9 cellular contexts compared by ENCODE assay signal in the genomic region with DNA sequence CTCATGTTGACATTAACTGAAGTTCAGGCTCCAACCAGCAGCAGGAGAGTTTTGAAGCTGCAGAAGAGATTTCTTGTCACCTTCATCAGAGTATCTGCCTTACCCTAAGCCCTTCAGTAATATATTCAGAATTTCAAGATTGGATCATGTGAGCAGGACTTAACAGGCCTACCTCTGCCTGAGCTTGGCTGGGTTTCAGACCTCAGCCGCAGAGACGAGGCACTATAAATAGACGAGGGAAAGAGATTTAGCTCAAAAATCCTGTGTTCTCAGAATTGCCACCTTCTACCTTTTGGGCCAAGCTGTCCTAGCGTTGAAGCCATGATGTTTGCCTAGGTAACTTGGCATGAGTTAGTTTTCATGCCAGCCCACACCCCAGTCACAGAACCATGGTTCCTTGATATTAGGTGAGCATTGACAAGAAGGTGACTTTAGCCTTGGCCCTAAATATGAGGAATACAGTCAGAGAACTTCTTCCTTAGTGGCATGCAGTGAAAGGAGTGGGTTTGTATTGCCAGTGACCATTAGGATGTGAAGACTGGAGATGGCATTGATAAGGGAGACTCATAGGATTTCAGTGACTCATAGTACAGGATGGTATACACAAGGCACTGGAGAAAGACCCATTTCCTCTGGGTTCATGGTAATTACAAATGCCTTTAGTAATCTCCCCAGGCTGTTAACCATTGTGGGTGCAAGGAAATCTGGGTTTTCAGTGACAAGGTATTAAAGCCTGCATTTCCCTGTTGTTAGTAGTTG.
A peak's percentile ranks its signal among the peaks of the same experiment; 100 is the strongest.
DNase-seq lines count a peak whose midpoint lies in the region; ATAC-seq and TF ChIP-seq lines count a peak whose summit lies in the region.
"Had no signal": no experiment of that assay in that cellular context is flagged by ENCODE, and none has a peak within 500 bp of the region (broad histone marks: within the 10 kb centered on the region; RNA-seq: fewer than 3 reads in every experiment).

No MANE protein-coding gene starts in this region.

- H3F3A ChIP-seq in neural progenitor cell (ENCODE audit: low read depth): peaks cover 30% of the 10 kb centered on the region

- POLR2A ChIA-PET in CD4-positive, alpha-beta memory T cell (lab: Charles Lee; ENCODE audit: partially characterized antibody): no interaction called here

- peaks cover 2% of the 10 kb centered on the region for H3K27me3 Mint-ChIP-seq in neural progenitor cell (ENCODE audit: insufficient read depth, low read depth)
- H3K27me3 Mint-ChIP-seq in endothelial cell (ENCODE audit: unreplicated experiment): peaks cover 2% of the 10 kb centered on the region
- H3K27me3 Mint-ChIP-seq in CD4-positive, alpha-beta memory T cell: no peaks in the 10 kb centered on the region

- WGBS in esophagus muscularis mucosa: 22% methylated on average over 4 of the region's 4 CpGs

- peaks cover 80% of the 10 kb centered on the region for H3K4me1 Mint-ChIP-seq in neural progenitor cell
- peaks cover 26% of the 10 kb centered on the region for H3K4me1 Mint-ChIP-seq in endothelial cell (ENCODE audit: unreplicated experiment)
- H3K4me1 Mint-ChIP-seq in CD4-positive, alpha-beta memory T cell: peaks cover 20 to 56% (median 43%) of the 10 kb centered on the region in 4 donors

- H3K36me3 ChIP-seq in esophagus muscularis mucosa (no peaks in the 10 kb centered on the region), neural progenitor cell (no peaks in the 10 kb centered on the region)
- no peaks in the 10 kb centered on the region for H3K36me3 ChIP-seq in CD4-positive, alpha-beta memory T cell (ENCODE audit: insufficient read depth, low read length)

- peak; percentile 66 for ATAC-seq in GM18519 (IDR thresholded peaks at IDR 0.05; ENCODE audit: low FRiP score, unreplicated experiment)

- TF ChIP-seq POLR2A in esophagus muscularis mucosa (IDR thresholded peaks at IDR 0.05; ENCODE audit: low read depth): no peak

- H3K27ac Mint-ChIP-seq in neural progenitor cell: no peak overlapping the region
- no peak overlapping the region for H3K27ac Mint-ChIP-seq in endothelial cell (ENCODE audit: unreplicated experiment)
- no peak overlapping the region for H3K27ac Mint-ChIP-seq in CD4-positive, alpha-beta memory T cell

- DNase-seq in RPMI7951 (ENCODE audit: low read depth) (peak; percentile 93), esophagus muscularis mucosa (ENCODE audit: extremely low spot score) (no peak), retinal pigment epithelial cell (ENCODE audit: low read depth) (peak; percentile 90), NCI-H774 (lab: John Stamatoyannopoulos, UW) (no peak), neural progenitor cell (ENCODE audit: low spot score) (no peak), endothelial cell (ENCODE audit: low spot score) (no peak)
- DNase-seq in CD4-positive, alpha-beta memory T cell: no peak

- H3K9me3 Mint-ChIP-seq in neural progenitor cell: no peaks in the 10 kb centered on the region
- H3K9me3 Mint-ChIP-seq in endothelial cell (ENCODE audit: unreplicated experiment): no peaks in the 10 kb centered on the region
- no peaks in the 10 kb centered on the region for H3K9me3 Mint-ChIP-seq in CD4-positive, alpha-beta memory T cell

- peaks cover 37% of the 10 kb centered on the region for H3K36me3 Mint-ChIP-seq in neural progenitor cell
- peaks cover 5% of the 10 kb centered on the region for H3K36me3 Mint-ChIP-seq in endothelial cell (ENCODE audit: low read depth, unreplicated experiment)
- peaks cover 2 to 7% of the 10 kb centered on the region in 2 donors for H3K36me3 Mint-ChIP-seq in CD4-positive, alpha-beta memory T cell

- no peak overlapping the region for H3K4me2 ChIP-seq in neural progenitor cell

- TF ChIP-seq EP300 in esophagus muscularis mucosa (IDR thresholded peaks at IDR 0.05): no peak

- TF ChIP-seq CTCF in esophagus muscularis mucosa (IDR thresholded peaks at IDR 0.05) (no peak), retinal pigment epithelial cell (conservative IDR thresholded peaks at IDR 0.05; ENCODE audit: low read depth, low read length) (no peak), neural progenitor cell (IDR thresholded peaks at IDR 0.05) (no peak), endothelial cell (IDR thresholded peaks at IDR 0.05; ENCODE audit: unreplicated experiment) (no peak)

- no peak overlapping the region for H3K4me3 ChIP-seq in esophagus muscularis mucosa
- H3K4me3 ChIP-seq in retinal pigment epithelial cell (ENCODE audit: low read length): no peak overlapping the region
- H3K4me3 ChIP-seq in neural progenitor cell: no peak overlapping the region
- H3K4me3 ChIP-seq in CD4-positive, alpha-beta memory T cell (ENCODE audit: low read length in 2 of 2): no peak overlapping the region

- H3K9ac ChIP-seq in neural progenitor cell: no peak overlapping the region

- CTCF ChIA-PET in CD4-positive, alpha-beta memory T cell (lab: Charles Lee; ENCODE audit: partially characterized antibody): interaction anchor here (0.6 kb wide), 1 partner anchor 40 kb away, joined by 3 read pairs; no protein-coding TSS in a partner anchor

- H4K20me1 ChIP-seq in neural progenitor cell (ENCODE audit: low read depth): peaks cover 79% of the 10 kb centered on the region

- peaks cover 34 to 64% (median 60%) of the 10 kb centered on the region in 4 donors for H3K4me1 ChIP-seq in esophagus muscularis mucosa
- peaks cover 45% of the 10 kb centered on the region for H3K4me1 ChIP-seq in neural progenitor cell
- peaks cover 21% of the 10 kb centered on the region for H3K4me1 ChIP-seq in CD4-positive, alpha-beta memory T cell (ENCODE audit: insufficient read depth, low read length)

- H2AFZ ChIP-seq in neural progenitor cell (replicated peaks): no peak overlapping the region

- intact Hi-C loops in esophagus muscularis mucosa (cut with DNase I): no loop called here
- intact Hi-C loops in CD4-positive, alpha-beta memory T cell (cut with micrococcal nuclease): no loop called here

- peaks cover 92% of the 10 kb centered on the region for H3K79me2 ChIP-seq in neural progenitor cell (ENCODE audit: low read depth)

- H3K27ac ChIP-seq in esophagus muscularis mucosa (replicated peaks in 1 of 4) (peak overlapping the region; percentile 53 to 62 (median 60)), neural progenitor cell (no peak overlapping the region)
- no peak overlapping the region for H3K27ac ChIP-seq in CD4-positive, alpha-beta memory T cell (ENCODE audit: low read depth, low read length)
- H3K27ac ChIP-seq: VCaP had no signal

- H3K9me3 ChIP-seq in esophagus muscularis mucosa (no peaks in the 10 kb centered on the region), neural progenitor cell (ENCODE audit: low read depth) (no peaks in the 10 kb centered on the region)
- no peaks in the 10 kb centered on the region for H3K9me3 ChIP-seq in CD4-positive, alpha-beta memory T cell (ENCODE audit: control insufficient read depth in 1 of 2, low read length in 2 of 2)

- no peaks in the 10 kb centered on the region for H3K27me3 ChIP-seq in esophagus muscularis mucosa
- no peaks in the 10 kb centered on the region for H3K27me3 ChIP-seq in neural progenitor cell
- no peaks in the 10 kb centered on the region for H3K27me3 ChIP-seq in CD4-positive, alpha-beta memory T cell (ENCODE audit: insufficient read depth, low read length)

- H3K4me3 Mint-ChIP-seq in neural progenitor cell: no peak overlapping the region
- H3K4me3 Mint-ChIP-seq in endothelial cell (ENCODE audit: unreplicated experiment): no peak overlapping the region
- H3K4me3 Mint-ChIP-seq in CD4-positive, alpha-beta memory T cell: no peak overlapping the region

Comparison
In these comparisons a context has a peak if more than half of its experiments do, and no peak if none do; other contexts are left out.
1. DNase-seq: peak in RPMI7951 (single experiment) and retinal pigment epithelial cell (single experiment); none in esophagus muscularis mucosa (single experiment), NCI-H774 (single experiment), neural progenitor cell (single experiment), endothelial cell (single experiment) and CD4-positive, alpha-beta memory T cell (0 of 5).
2. H3K27ac ChIP-seq: peak in esophagus muscularis mucosa (4 of 4); none in neural progenitor cell (single experiment) and CD4-positive, alpha-beta memory T cell (single experiment).